1 cellular context compared by ENCODE assay signal in the genomic region with DNA sequence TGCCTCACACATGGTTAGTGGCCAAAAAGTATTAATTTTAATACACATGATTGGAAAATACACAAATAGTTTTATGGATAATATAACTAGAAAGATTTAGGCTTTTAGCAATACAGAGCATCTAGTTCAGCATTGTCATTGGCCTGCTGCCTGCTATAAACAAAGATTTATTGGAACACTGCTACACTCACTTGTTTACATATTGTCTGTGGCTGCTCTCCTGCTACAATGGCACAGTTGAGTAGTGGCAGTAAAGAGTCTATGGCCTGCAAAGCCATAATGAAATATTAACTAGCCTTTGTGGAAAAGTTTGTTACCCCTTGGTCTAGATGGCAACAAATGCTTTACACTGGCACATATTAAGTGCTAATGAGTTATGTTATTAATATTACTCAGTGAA.
A peak's percentile ranks its signal among the peaks of the same experiment; 100 is the strongest.
TF ChIP-seq lines count a peak whose summit lies in the region.

No MANE protein-coding gene starts in this region.

TF ChIP-seq in HepG2, 621 proteins besides CTCF, POLR2A, EP300 and RAD21 (continued from another document):
- TF ChIP-seq, protein P1, sequence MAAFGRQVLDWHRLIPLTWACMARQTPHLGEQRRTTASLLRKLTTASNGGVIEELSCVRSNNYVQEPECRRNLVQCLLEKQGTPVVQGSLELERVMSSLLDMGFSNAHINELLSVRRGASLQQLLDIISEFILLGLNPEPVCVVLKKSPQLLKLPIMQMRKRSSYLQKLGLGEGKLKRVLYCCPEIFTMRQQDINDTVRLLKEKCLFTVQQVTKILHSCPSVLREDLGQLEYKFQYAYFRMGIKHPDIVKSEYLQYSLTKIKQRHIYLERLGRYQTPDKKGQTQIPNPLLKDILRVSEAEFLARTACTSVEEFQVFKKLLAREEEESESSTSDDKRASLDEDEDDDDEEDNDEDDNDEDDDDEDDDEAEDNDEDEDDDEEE (CRISPR knock-in tag; IDR thresholded peaks at IDR 0.05): no peak
- TF ChIP-seq FOXP1 (IDR thresholded peaks at IDR 0.05) (no peak), FOXP1 (CRISPR knock-in tag; IDR thresholded peaks at IDR 0.05) (peak; percentile 73), LCORL (IDR thresholded peaks at IDR 0.05) (no peak), LCORL (CRISPR knock-in tag; IDR thresholded peaks at IDR 0.05) (no peak), CREB1 (IDR thresholded peaks at IDR 0.05) (no peak), CREB1 (CRISPR knock-in tag; IDR thresholded peaks at IDR 0.05) (peak; percentile 47; the same call in 1 of the 2 replicates), ZNF549 (CRISPR knock-in tag; IDR thresholded peaks at IDR 0.05) (no peak), XRCC5 (optimal IDR thresholded peaks at IDR 0.05; ENCODE audit: low read length) (no peak), FOXA3 (CRISPR knock-in tag; IDR thresholded peaks at IDR 0.05) (peak; percentile 85), SNRNP70 (IDR thresholded peaks at IDR 0.05; ENCODE audit: low read depth, low read length) (no peak), ZNF451 (CRISPR knock-in tag; IDR thresholded peaks at IDR 0.05) (no peak), ZBTB3 (CRISPR knock-in tag; IDR thresholded peaks at IDR 0.05; ENCODE audit: borderline replicate concordance, low read depth) (no peak), ZNF430 (CRISPR knock-in tag; IDR thresholded peaks at IDR 0.05) (no peak), ZFP37 (CRISPR knock-in tag; IDR thresholded peaks at IDR 0.05; ENCODE audit: borderline replicate concordance) (no peak), ZSCAN31 (CRISPR knock-in tag; IDR thresholded peaks at IDR 0.05; ENCODE audit: low read depth) (no peak), PCBP1 (IDR thresholded peaks at IDR 0.05; ENCODE audit: borderline replicate concordance, low read depth, low read length) (no peak)
- TF ChIP-seq, protein P2, sequence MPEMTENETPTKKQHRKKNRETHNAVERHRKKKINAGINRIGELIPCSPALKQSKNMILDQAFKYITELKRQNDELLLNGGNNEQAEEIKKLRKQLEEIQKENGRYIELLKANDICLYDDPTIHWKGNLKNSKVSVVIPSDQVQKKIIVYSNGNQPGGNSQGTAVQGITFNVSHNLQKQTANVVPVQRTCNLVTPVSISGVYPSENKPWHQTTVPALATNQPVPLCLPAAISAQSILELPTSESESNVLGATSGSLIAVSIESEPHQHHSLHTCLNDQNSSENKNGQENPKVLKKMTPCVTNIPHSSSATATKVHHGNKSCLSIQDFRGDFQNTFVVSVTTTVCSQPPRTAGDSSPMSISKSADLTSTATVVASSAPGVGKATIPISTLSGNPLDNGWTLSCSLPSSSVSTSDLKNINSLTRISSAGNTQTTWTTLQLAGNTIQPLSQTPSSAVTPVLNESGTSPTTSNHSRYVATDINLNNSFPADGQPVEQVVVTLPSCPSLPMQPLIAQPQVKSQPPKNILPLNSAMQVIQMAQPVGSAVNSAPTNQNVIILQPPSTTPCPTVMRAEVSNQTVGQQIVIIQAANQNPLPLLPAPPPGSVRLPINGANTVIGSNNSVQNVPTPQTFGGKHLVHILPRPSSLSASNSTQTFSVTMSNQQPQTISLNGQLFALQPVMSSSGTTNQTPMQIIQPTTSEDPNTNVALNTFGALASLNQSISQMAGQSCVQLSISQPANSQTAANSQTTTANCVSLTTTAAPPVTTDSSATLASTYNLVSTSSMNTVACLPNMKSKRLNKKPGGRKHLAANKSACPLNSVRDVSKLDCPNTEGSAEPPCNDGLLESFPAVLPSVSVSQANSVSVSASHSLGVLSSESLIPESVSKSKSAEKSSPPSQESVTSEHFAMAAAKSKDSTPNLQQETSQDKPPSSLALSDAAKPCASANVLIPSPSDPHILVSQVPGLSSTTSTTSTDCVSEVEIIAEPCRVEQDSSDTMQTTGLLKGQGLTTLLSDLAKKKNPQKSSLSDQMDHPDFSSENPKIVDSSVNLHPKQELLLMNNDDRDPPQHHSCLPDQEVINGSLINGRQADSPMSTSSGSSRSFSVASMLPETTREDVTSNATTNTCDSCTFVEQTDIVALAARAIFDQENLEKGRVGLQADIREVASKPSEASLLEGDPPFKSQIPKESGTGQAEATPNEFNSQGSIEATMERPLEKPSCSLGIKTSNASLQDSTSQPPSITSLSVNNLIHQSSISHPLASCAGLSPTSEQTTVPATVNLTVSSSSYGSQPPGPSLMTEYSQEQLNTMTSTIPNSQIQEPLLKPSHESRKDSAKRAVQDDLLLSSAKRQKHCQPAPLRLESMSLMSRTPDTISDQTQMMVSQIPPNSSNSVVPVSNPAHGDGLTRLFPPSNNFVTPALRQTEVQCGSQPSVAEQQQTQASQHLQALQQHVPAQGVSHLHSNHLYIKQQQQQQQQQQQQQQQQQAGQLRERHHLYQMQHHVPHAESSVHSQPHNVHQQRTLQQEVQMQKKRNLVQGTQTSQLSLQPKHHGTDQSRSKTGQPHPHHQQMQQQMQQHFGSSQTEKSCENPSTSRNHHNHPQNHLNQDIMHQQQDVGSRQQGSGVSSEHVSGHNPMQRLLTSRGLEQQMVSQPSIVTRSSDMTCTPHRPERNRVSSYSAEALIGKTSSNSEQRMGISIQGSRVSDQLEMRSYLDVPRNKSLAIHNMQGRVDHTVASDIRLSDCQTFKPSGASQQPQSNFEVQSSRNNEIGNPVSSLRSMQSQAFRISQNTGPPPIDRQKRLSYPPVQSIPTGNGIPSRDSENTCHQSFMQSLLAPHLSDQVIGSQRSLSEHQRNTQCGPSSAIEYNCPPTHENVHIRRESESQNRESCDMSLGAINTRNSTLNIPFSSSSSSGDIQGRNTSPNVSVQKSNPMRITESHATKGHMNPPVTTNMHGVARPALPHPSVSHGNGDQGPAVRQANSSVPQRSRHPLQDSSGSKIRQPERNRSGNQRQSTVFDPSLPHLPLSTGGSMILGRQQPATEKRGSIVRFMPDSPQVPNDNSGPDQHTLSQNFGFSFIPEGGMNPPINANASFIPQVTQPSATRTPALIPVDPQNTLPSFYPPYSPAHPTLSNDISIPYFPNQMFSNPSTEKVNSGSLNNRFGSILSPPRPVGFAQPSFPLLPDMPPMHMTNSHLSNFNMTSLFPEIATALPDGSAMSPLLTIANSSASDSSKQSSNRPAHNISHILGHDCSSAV (CRISPR knock-in tag; IDR thresholded peaks at IDR 0.05; ENCODE audit: borderline replicate concordance): no peak
- TF ChIP-seq, protein P3, sequence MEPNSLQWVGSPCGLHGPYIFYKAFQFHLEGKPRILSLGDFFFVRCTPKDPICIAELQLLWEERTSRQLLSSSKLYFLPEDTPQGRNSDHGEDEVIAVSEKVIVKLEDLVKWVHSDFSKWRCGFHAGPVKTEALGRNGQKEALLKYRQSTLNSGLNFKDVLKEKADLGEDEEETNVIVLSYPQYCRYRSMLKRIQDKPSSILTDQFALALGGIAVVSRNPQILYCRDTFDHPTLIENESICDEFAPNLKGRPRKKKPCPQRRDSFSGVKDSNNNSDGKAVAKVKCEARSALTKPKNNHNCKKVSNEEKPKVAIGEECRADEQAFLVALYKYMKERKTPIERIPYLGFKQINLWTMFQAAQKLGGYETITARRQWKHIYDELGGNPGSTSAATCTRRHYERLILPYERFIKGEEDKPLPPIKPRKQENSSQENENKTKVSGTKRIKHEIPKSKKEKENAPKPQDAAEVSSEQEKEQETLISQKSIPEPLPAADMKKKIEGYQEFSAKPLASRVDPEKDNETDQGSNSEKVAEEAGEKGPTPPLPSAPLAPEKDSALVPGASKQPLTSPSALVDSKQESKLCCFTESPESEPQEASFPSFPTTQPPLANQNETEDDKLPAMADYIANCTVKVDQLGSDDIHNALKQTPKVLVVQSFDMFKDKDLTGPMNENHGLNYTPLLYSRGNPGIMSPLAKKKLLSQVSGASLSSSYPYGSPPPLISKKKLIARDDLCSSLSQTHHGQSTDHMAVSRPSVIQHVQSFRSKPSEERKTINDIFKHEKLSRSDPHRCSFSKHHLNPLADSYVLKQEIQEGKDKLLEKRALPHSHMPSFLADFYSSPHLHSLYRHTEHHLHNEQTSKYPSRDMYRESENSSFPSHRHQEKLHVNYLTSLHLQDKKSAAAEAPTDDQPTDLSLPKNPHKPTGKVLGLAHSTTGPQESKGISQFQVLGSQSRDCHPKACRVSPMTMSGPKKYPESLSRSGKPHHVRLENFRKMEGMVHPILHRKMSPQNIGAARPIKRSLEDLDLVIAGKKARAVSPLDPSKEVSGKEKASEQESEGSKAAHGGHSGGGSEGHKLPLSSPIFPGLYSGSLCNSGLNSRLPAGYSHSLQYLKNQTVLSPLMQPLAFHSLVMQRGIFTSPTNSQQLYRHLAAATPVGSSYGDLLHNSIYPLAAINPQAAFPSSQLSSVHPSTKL (CRISPR knock-in tag; IDR thresholded peaks at IDR 0.05): 0 out of 2 replicates have a peak, but pooled peaks have one; percentile 12
- TF ChIP-seq, protein P4, sequence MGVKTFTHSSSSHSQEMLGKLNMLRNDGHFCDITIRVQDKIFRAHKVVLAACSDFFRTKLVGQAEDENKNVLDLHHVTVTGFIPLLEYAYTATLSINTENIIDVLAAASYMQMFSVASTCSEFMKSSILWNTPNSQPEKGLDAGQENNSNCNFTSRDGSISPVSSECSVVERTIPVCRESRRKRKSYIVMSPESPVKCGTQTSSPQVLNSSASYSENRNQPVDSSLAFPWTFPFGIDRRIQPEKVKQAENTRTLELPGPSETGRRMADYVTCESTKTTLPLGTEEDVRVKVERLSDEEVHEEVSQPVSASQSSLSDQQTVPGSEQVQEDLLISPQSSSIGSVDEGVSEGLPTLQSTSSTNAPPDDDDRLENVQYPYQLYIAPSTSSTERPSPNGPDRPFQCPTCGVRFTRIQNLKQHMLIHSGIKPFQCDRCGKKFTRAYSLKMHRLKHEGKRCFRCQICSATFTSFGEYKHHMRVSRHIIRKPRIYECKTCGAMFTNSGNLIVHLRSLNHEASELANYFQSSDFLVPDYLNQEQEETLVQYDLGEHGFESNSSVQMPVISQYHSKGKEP (CRISPR knock-in tag; IDR thresholded peaks at IDR 0.05): no peak
